8 cellular contexts compared by ENCODE assay signal in genomic region chr10:125896088-125896934, GRCh38. TPM values are rescaled to one million over a fixed set of nuclear protein-coding genes. Genes with fewer than 3 reads are reported as not detected.
DNase-seq lines count a peak whose midpoint lies in the region; ATAC-seq and TF ChIP-seq lines count a peak whose summit lies in the region.
"Not testable (repeated sequence)": the region's sequence is repeated elsewhere in the genome, so short reads cannot be mapped to it uniquely, and the experiment has no call there.

Gene FANK1, plus strand, starts transcription at chr10:125896564. Its CDS starts 79 bp downstream, at chr10:125896643.

- H3K27me3 ChIP-seq in A673 (replicated peaks; ENCODE audit: insufficient read depth, low read depth, low read length, poor library complexity): not testable (repeated sequence)

- BruUV-seq in A673 (replicated peaks; lab: Mats Ljungman, UMichigan): not testable (repeated sequence)

- CTCF ChIA-PET in A673 (lab: Charles Lee): not testable (repeated sequence)

- POLR2A ChIA-PET in A673 (lab: Charles Lee; ENCODE audit: low non-redundant PET): not testable (repeated sequence)

- H3K4me1 Mint-ChIP-seq in central memory CD8-positive, alpha-beta T cell: peaks cover 12% of the 10 kb centered on the region

- not testable (repeated sequence) for H3K36me3 Mint-ChIP-seq in central memory CD8-positive, alpha-beta T cell (ENCODE audit: insufficient read depth)

- peak within 1 kb of the TSS; percentile 73 for H3K4me3 Mint-ChIP-seq in central memory CD8-positive, alpha-beta T cell

- H3K27ac Mint-ChIP-seq in central memory CD8-positive, alpha-beta T cell (ENCODE audit: low read depth): peak within 1 kb of the TSS; percentile 20

- H3K9me3 ChIP-seq in A673 (ENCODE audit: low read depth, low read length, poor library complexity, severe bottlenecking): not testable (repeated sequence)

- H3K27ac ChIP-seq in A673 (ENCODE audit: low read depth, low read length, poor library complexity, severe bottlenecking) (peak within 1 kb of the TSS; percentile 75), skin epidermis (peak within 1 kb of the TSS; percentile 68 to 97 (median 92))

- peaks cover 49% of the 10 kb centered on the region for H3K27me3 Mint-ChIP-seq in central memory CD8-positive, alpha-beta T cell

- ATAC-seq in GM18868 (IDR thresholded peaks at IDR 0.05; ENCODE audit: unreplicated experiment): peak; percentile 86
- peak; percentile 87 for ATAC-seq in HG03066 (IDR thresholded peaks at IDR 0.05; ENCODE audit: low read depth, unreplicated experiment)
- peak; percentile 57 for ATAC-seq in central memory CD8-positive, alpha-beta T cell (replicated peaks; ENCODE audit: extremely low read depth, poor library complexity, severe bottlenecking)

- H3K9me3 Mint-ChIP-seq in central memory CD8-positive, alpha-beta T cell: not testable (repeated sequence)

- H3K36me3 ChIP-seq in A673 (ENCODE audit: insufficient read depth, low read length, poor library complexity, severe bottlenecking): not testable (repeated sequence)

- not testable (repeated sequence) for H3K4me1 ChIP-seq in A673 (ENCODE audit: insufficient read depth, low read length, poor library complexity, severe bottlenecking)

- TF ChIP-seq CTCF in A673 (conservative IDR thresholded peaks at IDR 0.05; ENCODE audit: low read depth, low read length): not testable (repeated sequence)

- intact Hi-C loops in A673 (cut with micrococcal nuclease; ENCODE audit: unreplicated experiment): not testable (repeated sequence)

- DNase-seq in A673 (ENCODE audit: low spot score) (peak; percentile 91), NCI-H2196 (lab: John Stamatoyannopoulos, UW; ENCODE audit: unreplicated experiment) (peak; percentile 59), inferior parietal cortex (ENCODE audit: extremely low spot score) (peak; percentile 86)
- DNase-seq in activated CD4-positive, CD25-positive, alpha-beta regulatory T cell treated with anti-CD3 and anti-CD28 coated beads, Interleukin-2, amount 50 U/mL, for 72 hours: peak; percentile 81
- DNase-seq in central memory CD8-positive, alpha-beta T cell (ENCODE audit: low spot score in 2 of 2): peak; percentile 33 to 42

- H3K4me3 ChIP-seq in A673 (ENCODE audit: low read depth, low read length, poor library complexity, severe bottlenecking) (peak within 1 kb of the TSS; percentile 65), skin epidermis (peak within 1 kb of the TSS; percentile 51 to 81 (median 72))

RNA-seq across cellular contexts. Expression of gene FANK1, which starts in this region (rescaled TPM):
- total RNA-seq in A673 (2021): 0.83 and 1.4 TPM in 2 replicates

Comparison
In these comparisons a context has a peak if more than half of its experiments do, and no peak if none do; other contexts are left out.
1. Peak in every context shown above with its lines: DNase-seq, ATAC-seq, H3K4me3 ChIP-seq and H3K27ac ChIP-seq.
2. DNase-seq: peak in every context shown above with its lines; median percentile 91 in A673; 86 in inferior parietal cortex; 81 in activated CD4-positive, CD25-positive, alpha-beta regulatory T cell treated with anti-CD3 and anti-CD28 coated beads, Interleukin-2, amount 50 U/mL, for 72 hours; 59 in NCI-H2196; 38 in central memory CD8-positive, alpha-beta T cell.